Comparison of ENCODE assay signal across 14 cellular contexts in genomic region chr15:74978077-74978476, GRCh38.
"Had no signal": no experiment of that assay in that cellular context is flagged by ENCODE, and none has a peak within 500 bp of the region (broad histone marks: within the 10 kb centered on the region; RNA-seq: fewer than 3 reads in every experiment).

No MANE protein-coding gene starts in this region.

- H3K9me3 Mint-ChIP-seq: activated naive CD4-positive, alpha-beta T cell treated with anti-CD3 and anti-CD28 coated beads, Interleukin-2, amount 10 ng/mL, durations not matched to agents 7 days and 5 days; endodermal cell; natural killer cell; type B pancreatic cell had no signal

- H3K4me1 Mint-ChIP-seq: endodermal cell, natural killer cell had no signal

- H3K27ac Mint-ChIP-seq: activated naive CD4-positive, alpha-beta T cell treated with anti-CD3 and anti-CD28 coated beads, Interleukin-2, amount 10 ng/mL, durations not matched to agents 7 days and 5 days; endodermal cell; natural killer cell; type B pancreatic cell had no signal

- H3K4me3 ChIP-seq: body of pancreas, hepatocyte, stomach, testis had no signal

- ATAC-seq: body of pancreas, foreskin keratinocyte, left cardiac atrium, natural killer cell had no signal

- H3K4me3 Mint-ChIP-seq: activated naive CD4-positive, alpha-beta T cell treated with anti-CD3 and anti-CD28 coated beads, Interleukin-2, amount 10 ng/mL, durations not matched to agents 7 days and 5 days; endodermal cell; natural killer cell; type B pancreatic cell had no signal

- H3K36me3 Mint-ChIP-seq: activated naive CD4-positive, alpha-beta T cell treated with anti-CD3 and anti-CD28 coated beads, Interleukin-2, amount 10 ng/mL, durations not matched to agents 7 days and 5 days; natural killer cell; type B pancreatic cell had no signal

- H3K27ac ChIP-seq: body of pancreas, epithelial cell of prostate, foreskin keratinocyte, hepatocyte, neutrophil, stomach, testis had no signal

- H3K27me3 ChIP-seq: body of pancreas, hepatocyte, testis had no signal

- H3K9me3 ChIP-seq: body of pancreas, neutrophil, stomach, testis had no signal

- DNase-seq: amniotic stem cell, body of pancreas, endodermal cell, foreskin keratinocyte, left cardiac atrium, natural killer cell, stomach, T1000, testis had no signal

- H3K4me1 ChIP-seq: body of pancreas, foreskin keratinocyte, stomach, testis had no signal

- H3K36me3 ChIP-seq: neutrophil, stomach had no signal
